Comparison of ENCODE assay signal across 20 cellular contexts in genomic region chr19:49110567-49110966, GRCh38. TPM values are rescaled to one million over a fixed set of nuclear protein-coding genes. Genes with fewer than 3 reads are reported as not detected.
A peak's percentile ranks its signal among the peaks of the same experiment; 100 is the strongest.
DNase-seq lines count a peak whose midpoint lies in the region; ATAC-seq and TF ChIP-seq lines count a peak whose summit lies in the region.
"Had no signal": no experiment of that assay in that cellular context is flagged by ENCODE, and none has a peak within 500 bp of the region (broad histone marks: within the 10 kb centered on the region; RNA-seq: fewer than 3 reads in every experiment).

No MANE protein-coding gene starts in this region.

- H3K9me3 ChIP-seq in heart left ventricle: no peaks in the 10 kb centered on the region
- H3K9me3 ChIP-seq in hepatocyte (ENCODE audit: low read depth): no peaks in the 10 kb centered on the region
- no peaks in the 10 kb centered on the region for H3K9me3 ChIP-seq in testis
- H3K9me3 ChIP-seq in lower lobe of right lung: no peaks in the 10 kb centered on the region
- H3K9me3 ChIP-seq: adrenal gland, tibial artery had no signal

- peak overlapping the region in 7 of 12 donors; percentile 9 to 52 (median 32) for H3K27ac ChIP-seq in heart left ventricle
- H3K27ac ChIP-seq in hepatocyte: peak overlapping the region; percentile 2
- peak overlapping the region; percentile 55 to 82 for H3K27ac ChIP-seq in testis
- H3K27ac ChIP-seq in lower lobe of right lung: no peak overlapping the region
- H3K27ac ChIP-seq: SJSA1 had no signal

- H3K4me3 ChIP-seq in heart left ventricle: no peak overlapping the region
- H3K4me3 ChIP-seq in hepatocyte: no peak overlapping the region
- no peak overlapping the region for H3K4me3 ChIP-seq in testis
- no peak overlapping the region for H3K4me3 ChIP-seq in lower lobe of right lung
- H3K4me3 ChIP-seq: adrenal gland, SJSA1, tibial artery had no signal

- H3K36me3 ChIP-seq in heart left ventricle: peaks cover 0 to 42% (median 38%) of the 10 kb centered on the region in 9 donors
- H3K36me3 ChIP-seq in hepatocyte (replicated peaks; ENCODE audit: insufficient read depth, low read depth): no peaks in the 10 kb centered on the region
- H3K36me3 ChIP-seq in testis (ENCODE audit: low read depth, missing control alignments): no peaks in the 10 kb centered on the region
- H3K36me3 ChIP-seq in lower lobe of right lung: peaks cover 39% of the 10 kb centered on the region

- H2AFZ ChIP-seq in hepatocyte: no peak overlapping the region

- peaks cover 0 to 33% (median 20%) of the 10 kb centered on the region in 12 donors for H3K4me1 ChIP-seq in heart left ventricle
- peaks cover 5% of the 10 kb centered on the region for H3K4me1 ChIP-seq in hepatocyte (ENCODE audit: insufficient read depth)
- H3K4me1 ChIP-seq in testis: peaks cover 13% of the 10 kb centered on the region
- peaks cover 21% of the 10 kb centered on the region for H3K4me1 ChIP-seq in lower lobe of right lung

- no peaks in the 10 kb centered on the region for H3K79me2 ChIP-seq in hepatocyte

- ATAC-seq in heart left ventricle: no peak
- no peak for ATAC-seq in Right ventricle myocardium inferior
- ATAC-seq in lower lobe of right lung: no peak
- ATAC-seq: sciatic nerve had no signal

- TF ChIP-seq CTCF in heart left ventricle (IDR thresholded peaks at IDR 0.05) (no peak), hepatocyte (IDR thresholded peaks at IDR 0.05; ENCODE audit: poor library complexity) (no peak), testis (IDR thresholded peaks at IDR 0.05) (no peak), lower lobe of right lung (IDR thresholded peaks at IDR 0.05) (no peak)

- H3K27me3 ChIP-seq in heart left ventricle (no peaks in the 10 kb centered on the region), hepatocyte (no peaks in the 10 kb centered on the region), testis (no peaks in the 10 kb centered on the region), lower lobe of right lung (ENCODE audit: low read depth) (no peaks in the 10 kb centered on the region)
- H3K27me3 ChIP-seq: adrenal gland, SJSA1, tibial artery had no signal

- DNase-seq in heart left ventricle (no peak), Right ventricle myocardium inferior (ENCODE audit: missing footprints) (no peak), astrocyte of the hippocampus (ENCODE audit: low read depth, low spot score) (peak; percentile 26), hepatocyte (ENCODE audit: low spot score) (no peak), testis (no peak), lower lobe of right lung (no peak), NCI-H2029 (lab: John Stamatoyannopoulos, UW) (no peak)
- no peak for DNase-seq in activated CD4-positive, alpha-beta T cell treated with anti-CD3 and anti-CD28 coated beads, Interleukin-2, amount 50 U/mL, for 48 hours
- DNase-seq: ACHN; activated CD4-positive, alpha-beta memory T cell treated with anti-CD3 and anti-CD28 coated beads, Interleukin-2, amount 10 ng/mL, durations not matched to agents 7 days and 5 days; adrenal gland; EL; NCI-H187 treated with DMSO at 0.1 percent for 48 hours; NCI-H510A treated with DMSO at 0.1 percent for 48 hours; stimulated activated CD4-positive, alpha-beta T cell treated with anti-CD3 and anti-CD28 coated beads, Interleukin-4, amount 100 ng/mL, for 1 hour; tibial artery had no signal

- no peak overlapping the region for H3K4me2 ChIP-seq in hepatocyte

- no peaks in the 10 kb centered on the region for H3K9me2 ChIP-seq in hepatocyte (replicated peaks; ENCODE audit: insufficient read depth)

- TF ChIP-seq POLR2A in heart left ventricle (IDR thresholded peaks at IDR 0.05): no peak
- no peak for TF ChIP-seq POLR2A in testis (IDR thresholded peaks at IDR 0.05)

- WGBS in heart left ventricle, 4 donors: 28 to 34% (median 29%) methylated on average over 3 of the region's 3 CpGs
- 58% methylated on average over 3 of the region's 3 CpGs for WGBS in hepatocyte (ENCODE audit: low lambda C conversion rate, missing lambda C conversion rate)
- 37 to 38% methylated on average over 3 of the region's 3 CpGs for WGBS in testis, 2 donors

- intact Hi-C loops in heart left ventricle (cut with DNase I): loop anchor here in 4 of 10 donors (5.0 kb wide), 1 partner anchor 37 kb away; no protein-coding TSS in a partner anchor
- intact Hi-C loops in Right ventricle myocardium inferior (cut with DNase I): no loop called here
- intact Hi-C loops in testis (cut with DNase I; ENCODE audit: low total_unique reads): no loop called here
- intact Hi-C loops in lower lobe of right lung (cut with DNase I): no loop called here

- H4K20me1 ChIP-seq in hepatocyte (ENCODE audit: insufficient read depth, poor library complexity, severe bottlenecking): peaks cover 12% of the 10 kb centered on the region

RNA-seq across cellular contexts. Expression of gene LIN7B, which starts 3.6 kb away (rescaled TPM):
- 10 to 100 TPM; 13.4 to 55.8 (median 22.6) TPM for total RNA-seq in heart left ventricle
- 10 to 100 TPM; 12.6 to 40.5 TPM for polyA plus RNA-seq in heart left ventricle
- 21.1 TPM for total RNA-seq in Right ventricle myocardium inferior
- total RNA-seq in hepatocyte: 7.1 and 8.7 TPM in 2 replicates
- 18.0 and 20.6 TPM in 2 replicates for polyA plus RNA-seq in hepatocyte
- total RNA-seq in testis: 10 to 100 TPM; 57.6 to 66.2 TPM
- polyA plus RNA-seq in testis (ENCODE audit: insufficient read depth, low read depth, low replicate concordance): 22.4 TPM
- total RNA-seq in lower lobe of right lung: 10.6 TPM

RNA-seq across cellular contexts. Expression of gene C19orf73, which starts 8.4 kb away (rescaled TPM):
- 1 to 10 TPM in 6 of 9 donors, under 1 TPM in 3; 0.69 to 3.1 (median 1.3) TPM for total RNA-seq in heart left ventricle
- 1 to 10 TPM; 1.4 to 3.8 TPM for polyA plus RNA-seq in heart left ventricle
- 1.8 TPM for total RNA-seq in Right ventricle myocardium inferior
- 1.9 TPM in 1 of 2 replicates, not detected in the other for total RNA-seq in hepatocyte
- 2.6 and 2.7 TPM in 2 replicates for polyA plus RNA-seq in hepatocyte
- total RNA-seq in testis: 1 to 10 TPM; 4.0 to 8.5 TPM
- polyA plus RNA-seq in testis (ENCODE audit: insufficient read depth, low read depth, low replicate concordance): 1.5 TPM
- 1.4 TPM for total RNA-seq in lower lobe of right lung

RNA-seq across cellular contexts. Expression of gene PPFIA3, which starts 8.8 kb away (rescaled TPM):
- total RNA-seq in heart left ventricle (1 to 10 TPM; 2.7 to 7.7 (median 5.1) TPM), Right ventricle myocardium inferior (4.1 TPM), hepatocyte (4.4 and 11.3 TPM in 2 replicates), testis (10 to 100 TPM in 1 of 2 donors, 1 to 10 TPM in 1; 9.2 to 13.1 TPM), lower lobe of right lung (4.3 TPM)
- polyA plus RNA-seq in heart left ventricle (10 to 100 TPM in 1 of 2 donors, 1 to 10 TPM in 1; 7.4 to 12.8 TPM), hepatocyte (8.2 and 11.4 TPM in 2 replicates), testis (ENCODE audit: insufficient read depth, low read depth, low replicate concordance) (8.8 TPM)

RNA-seq across cellular contexts. Expression of gene SNRNP70, which starts 25.3 kb away (rescaled TPM):
- 100 to 1,000 TPM in 4 of 9 donors, 10 to 100 TPM in 5; 61.6 to 115 (median 92.2) TPM for total RNA-seq in heart left ventricle
- 100 to 1,000 TPM in 1 of 2 donors, 10 to 100 TPM in 1; 96.6 to 163 TPM for polyA plus RNA-seq in heart left ventricle
- total RNA-seq in Right ventricle myocardium inferior: 110 TPM
- 164 and 190 TPM in 2 replicates for total RNA-seq in hepatocyte
- 248 and 294 TPM in 2 replicates for polyA plus RNA-seq in hepatocyte
- 100 to 1,000 TPM; 422 to 484 TPM for total RNA-seq in testis
- polyA plus RNA-seq in testis (ENCODE audit: insufficient read depth, low read depth, low replicate concordance): 184 TPM
- total RNA-seq in lower lobe of right lung: 203 TPM

RNA-seq across cellular contexts. Expression of gene KCNA7, which starts 38.1 kb away (rescaled TPM):
- 1 to 10 TPM in 2 of 9 donors, under 1 TPM in 7; 0.12 to 1.6 (median 0.36) TPM for total RNA-seq in heart left ventricle
- polyA plus RNA-seq in heart left ventricle: 1 to 10 TPM in 1 of 2 donors, under 1 TPM in 1; 0.07 to 2.2 TPM
- 0.81 TPM for total RNA-seq in Right ventricle myocardium inferior
- not detected in 2 replicates for total RNA-seq in hepatocyte
- not detected in 2 replicates for polyA plus RNA-seq in hepatocyte
- under 1 TPM; 0.25 to 0.39 TPM for total RNA-seq in testis
- 0.16 TPM for polyA plus RNA-seq in testis (ENCODE audit: insufficient read depth, low read depth, low replicate concordance)
- total RNA-seq in lower lobe of right lung: not detected
- total RNA-seq: activated CD4-positive, alpha-beta memory T cell treated with anti-CD3 and anti-CD28 coated beads, Interleukin-2, amount 10 ng/mL, durations not matched to agents 7 days and 5 days; activated T-helper 1 cell treated with anti-CD3 and anti-CD28 coated beads, Interleukin-12 subunit alpha, Interleukin-12 subunit beta, Interleukin-2, Interleukin-4 antibody, amounts not matched to agents 30 ng/mL and 10 ng/mL and 1 ng/mL, durations not matched to agents 14 hours and 24 hours and 36 hours; adrenal gland; liver; sciatic nerve; SJSA1 had no signal
- polyA plus RNA-seq: adrenal gland, liver had no signal
